ENCODE assay signal across 13 cellular contexts in genomic region chr4:186932631-186933150, GRCh38.
DNase-seq lines count a peak whose midpoint lies in the region; ATAC-seq and TF ChIP-seq lines count a peak whose summit lies in the region.
"Had no signal": no experiment of that assay in that cellular context is flagged by ENCODE, and none has a peak within 500 bp of the region (broad histone marks: within the 10 kb centered on the region; RNA-seq: fewer than 3 reads in every experiment).

No MANE protein-coding gene starts in this region.

- H3K27ac ChIP-seq in SJSA1 = peak overlapping the region; percentile 25; the same call in 1 of the 2 replicates
- H3K27ac ChIP-seq in testis = no peak overlapping the region
- no peak overlapping the region for H3K27ac ChIP-seq in spleen
- H3K27ac ChIP-seq: suprapubic skin had no signal

- H3K9me3 ChIP-seq in SJSA1 (replicated peaks) (no peaks in the 10 kb centered on the region), testis (no peaks in the 10 kb centered on the region), spleen (peaks cover 0 to 8% (median 0%) of the 10 kb centered on the region in 8 donors)
- H3K9me3 ChIP-seq: suprapubic skin had no signal

- CTCF ChIA-PET in activated CD4-positive, alpha-beta memory T cell treated with anti-CD3 and anti-CD28 coated beads for 36 hours (lab: Charles Lee) = no interaction called here

- WGBS in testis, 2 donors = 73 to 78% methylated on average over 4 of the region's 4 CpGs
- 49 to 64% (median 56%) methylated on average over 4 of the region's 4 CpGs for WGBS in spleen, 5 donors

- H3K4me1 ChIP-seq in SJSA1 (replicated peaks) = peaks cover 41% of the 10 kb centered on the region
- peaks cover 8% of the 10 kb centered on the region for H3K4me1 ChIP-seq in testis
- no peaks in the 10 kb centered on the region for H3K4me1 ChIP-seq in spleen
- H3K4me1 ChIP-seq: suprapubic skin had no signal

- H3K9me3 Mint-ChIP-seq in stimulated activated effector memory CD8-positive, alpha-beta T cell treated with anti-CD3 and anti-CD28 coated beads, Interleukin-12 subunit alpha, Interleukin-12 subunit beta, amount 100 ng/mL, for 72 hours = peaks cover 10% of the 10 kb centered on the region
- peaks cover 8% of the 10 kb centered on the region for H3K9me3 Mint-ChIP-seq in activated CD4-positive, alpha-beta memory T cell treated with anti-CD3 and anti-CD28 coated beads for 36 hours

- H3K27me3 ChIP-seq in SJSA1 (replicated peaks) = no peaks in the 10 kb centered on the region
- no peaks in the 10 kb centered on the region for H3K27me3 ChIP-seq in testis
- H3K27me3 ChIP-seq in spleen (replicated peaks in 1 of 7) = no peaks in the 10 kb centered on the region
- H3K27me3 ChIP-seq: suprapubic skin had no signal

- H3K4me1 Mint-ChIP-seq in stimulated activated effector memory CD8-positive, alpha-beta T cell treated with anti-CD3 and anti-CD28 coated beads, Interleukin-12 subunit alpha, Interleukin-12 subunit beta, amount 100 ng/mL, for 72 hours = no peaks in the 10 kb centered on the region
- H3K4me1 Mint-ChIP-seq in activated CD4-positive, alpha-beta memory T cell treated with anti-CD3 and anti-CD28 coated beads for 36 hours (ENCODE audit: low read depth) = no peaks in the 10 kb centered on the region
- H3K4me1 Mint-ChIP-seq: activated CD4-positive, alpha-beta T cell treated with anti-CD3 and anti-CD28 coated beads for 36 hours had no signal

- intact Hi-C loops in left colon (cut with DNase I, micrococcal nuclease) = no loop called here
- intact Hi-C loops in activated CD4-positive, alpha-beta memory T cell treated with anti-CD3 and anti-CD28 coated beads for 36 hours (cut with micrococcal nuclease) = no loop called here
- intact Hi-C loops in testis (cut with DNase I; ENCODE audit: low total_unique reads) = no loop called here
- intact Hi-C loops in spleen (cut with DNase I; ENCODE audit: low total_unique reads) = no loop called here

- TF ChIP-seq CTCF in HFF-Myc (IDR thresholded peaks at IDR 0.05; ENCODE audit: low read depth, low read length, missing control alignments) = no peak
- no peak for TF ChIP-seq CTCF in testis (IDR thresholded peaks at IDR 0.05)
- TF ChIP-seq CTCF in spleen (IDR thresholded peaks at IDR 0.05 in 8 of 11, conservative IDR thresholded peaks at IDR 0.05 in 3 of 11) = no peak

- DNase-seq in A172 (ENCODE audit: low spot score) (peak; percentile 77), HFF-Myc (ENCODE audit: extremely low read depth, low read depth) (peak; percentile 88), SJSA1 (ENCODE audit: low read depth in 1 of 2, low spot score in 2 of 2) (peak in 1 of 2 experiments; percentile 54), left colon (no peak), testis (no peak), spleen (no peak)
- DNase-seq in stimulated activated effector memory CD8-positive, alpha-beta T cell treated with anti-CD3 and anti-CD28 coated beads, Interleukin-12 subunit alpha, Interleukin-12 subunit beta, amount 100 ng/mL, for 72 hours (ENCODE audit: low spot score in 2 of 2) = no peak
- no peak for DNase-seq in activated CD4-positive, alpha-beta memory T cell treated with anti-CD3 and anti-CD28 coated beads for 36 hours
- DNase-seq: activated CD4-positive, alpha-beta T cell treated with anti-CD3 and anti-CD28 coated beads for 36 hours; activated gamma-delta T cell; NCI-H2107; Right ventricle myocardium superior had no signal

- TF ChIP-seq POLR2A in testis (IDR thresholded peaks at IDR 0.05) = no peak
- no peak for TF ChIP-seq POLR2A in spleen (IDR thresholded peaks at IDR 0.05)

- H3K27me3 Mint-ChIP-seq in activated CD4-positive, alpha-beta memory T cell treated with anti-CD3 and anti-CD28 coated beads for 36 hours = no peaks in the 10 kb centered on the region
- H3K27me3 Mint-ChIP-seq: activated CD4-positive, alpha-beta T cell treated with anti-CD3 and anti-CD28 coated beads for 36 hours had no signal

- H3K4me3 ChIP-seq in HFF-Myc (replicated peaks; ENCODE audit: low read depth, low read length) = no peak overlapping the region
- H3K4me3 ChIP-seq in SJSA1 = no peak overlapping the region
- no peak overlapping the region for H3K4me3 ChIP-seq in testis
- no peak overlapping the region for H3K4me3 ChIP-seq in spleen
- H3K4me3 ChIP-seq: suprapubic skin had no signal

- ATAC-seq in left colon = peak; percentile 17
- ATAC-seq in stimulated activated effector memory CD8-positive, alpha-beta T cell treated with anti-CD3 and anti-CD28 coated beads, Interleukin-12 subunit alpha, Interleukin-12 subunit beta, amount 100 ng/mL, for 72 hours = no peak
- ATAC-seq: activated CD4-positive, alpha-beta T cell treated with anti-CD3 and anti-CD28 coated beads for 36 hours had no signal

- H3K36me3 Mint-ChIP-seq in stimulated activated effector memory CD8-positive, alpha-beta T cell treated with anti-CD3 and anti-CD28 coated beads, Interleukin-12 subunit alpha, Interleukin-12 subunit beta, amount 100 ng/mL, for 72 hours = no peaks in the 10 kb centered on the region
- H3K36me3 Mint-ChIP-seq in activated CD4-positive, alpha-beta memory T cell treated with anti-CD3 and anti-CD28 coated beads for 36 hours = no peaks in the 10 kb centered on the region

- no peak overlapping the region for H3K27ac Mint-ChIP-seq in stimulated activated effector memory CD8-positive, alpha-beta T cell treated with anti-CD3 and anti-CD28 coated beads, Interleukin-12 subunit alpha, Interleukin-12 subunit beta, amount 100 ng/mL, for 72 hours
- H3K27ac Mint-ChIP-seq in activated CD4-positive, alpha-beta memory T cell treated with anti-CD3 and anti-CD28 coated beads for 36 hours = no peak overlapping the region
- H3K27ac Mint-ChIP-seq: activated CD4-positive, alpha-beta T cell treated with anti-CD3 and anti-CD28 coated beads for 36 hours had no signal

- H3K36me3 ChIP-seq in SJSA1 (no peaks in the 10 kb centered on the region), testis (ENCODE audit: low read depth, missing control alignments) (no peaks in the 10 kb centered on the region), spleen (no peaks in the 10 kb centered on the region)
- H3K36me3 ChIP-seq: suprapubic skin had no signal

- no peak overlapping the region for H3K4me3 Mint-ChIP-seq in stimulated activated effector memory CD8-positive, alpha-beta T cell treated with anti-CD3 and anti-CD28 coated beads, Interleukin-12 subunit alpha, Interleukin-12 subunit beta, amount 100 ng/mL, for 72 hours
- no peak overlapping the region for H3K4me3 Mint-ChIP-seq in activated CD4-positive, alpha-beta memory T cell treated with anti-CD3 and anti-CD28 coated beads for 36 hours
- H3K4me3 Mint-ChIP-seq: activated CD4-positive, alpha-beta T cell treated with anti-CD3 and anti-CD28 coated beads for 36 hours had no signal

- POLR2A ChIA-PET in activated CD4-positive, alpha-beta memory T cell treated with anti-CD3 and anti-CD28 coated beads for 36 hours (lab: Charles Lee) = no interaction called here

Comparison
In these comparisons a context has a peak if more than half of its experiments do, and no peak if none do; other contexts are left out.
1. DNase-seq: peak in A172 (single experiment) and HFF-Myc (single experiment); none in left colon (0 of 2), stimulated activated effector memory CD8-positive, alpha-beta T cell treated with anti-CD3 and anti-CD28 coated beads, Interleukin-12 subunit alpha, Interleukin-12 subunit beta, amount 100 ng/mL, for 72 hours (0 of 2), activated CD4-positive, alpha-beta memory T cell treated with anti-CD3 and anti-CD28 coated beads for 36 hours (single experiment), testis (single experiment) and spleen (single experiment).